ENCODE assay signal across 2 cellular contexts in the genomic region with DNA sequence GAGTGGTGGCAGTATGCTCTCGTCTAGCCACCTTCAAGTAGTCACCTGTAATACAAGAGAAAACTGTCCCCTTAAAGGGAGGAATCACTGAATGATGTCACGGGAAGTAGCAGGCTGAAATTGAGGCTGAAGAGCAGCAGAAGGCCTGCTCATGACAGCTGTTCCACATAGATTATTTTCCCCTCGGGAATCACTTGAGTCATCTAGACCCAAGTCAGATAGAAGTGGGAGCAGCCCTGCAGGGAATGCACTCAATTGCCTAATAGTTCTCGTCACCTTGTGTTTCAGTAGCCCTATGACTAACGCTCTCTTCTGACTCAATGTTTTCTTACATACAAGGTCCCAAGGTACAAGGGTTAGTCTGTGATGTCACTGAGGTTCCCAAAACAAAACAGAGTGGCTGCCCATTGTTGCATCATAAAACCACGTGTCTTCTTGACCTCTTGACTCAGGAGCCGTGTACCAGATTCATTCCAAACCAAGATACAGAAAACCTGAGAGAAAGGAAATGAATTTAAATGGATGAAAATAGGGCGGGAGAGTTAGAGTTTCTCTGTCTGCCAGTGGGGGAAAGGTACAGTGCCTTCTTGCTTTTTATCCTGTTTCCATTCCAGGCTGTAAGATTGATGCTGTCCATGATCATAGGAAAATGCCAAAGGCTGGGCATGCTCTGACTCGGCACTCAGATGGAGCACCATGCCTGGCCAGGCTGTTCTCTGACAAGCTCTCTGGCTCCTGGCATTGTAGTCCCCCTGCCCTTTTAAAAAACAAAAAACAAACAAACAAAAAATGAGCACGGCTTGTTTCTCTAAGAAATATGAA.
TF ChIP-seq lines count a peak whose summit lies in the region.

No MANE protein-coding gene starts in this region.

TF ChIP-seq in GM12878, 131 proteins besides CTCF, POLR2A, EP300 and RAD21 (continues in another document):
- TF ChIP-seq IRF4 (IDR thresholded peaks at IDR 0.05; ENCODE audit: low read depth, low read length) (no peak), SREBF2 (IDR thresholded peaks at IDR 0.05; ENCODE audit: low read length) (no peak), ATF3 (IDR thresholded peaks at IDR 0.05; ENCODE audit: borderline replicate concordance, extremely low read depth, low read depth, low read length) (no peak), GABPA (IDR thresholded peaks at IDR 0.05; ENCODE audit: low read depth) (no peak), ZBTB4 (CRISPR knock-in tag; IDR thresholded peaks at IDR 0.05) (no peak), TAF1 (IDR thresholded peaks at IDR 0.05; ENCODE audit: borderline replicate concordance, low read depth, low read length) (no peak), FOXM1 (IDR thresholded peaks at IDR 0.05; ENCODE audit: low read depth, low read length) (no peak), RELA (IDR thresholded peaks at IDR 0.05; ENCODE audit: borderline replicate concordance, partially characterized antibody) (no peak), JUND (IDR thresholded peaks at IDR 0.05; ENCODE audit: low read depth, low read length) (no peak), MLLT1 (IDR thresholded peaks at IDR 0.05) (no peak), HSF1 (IDR thresholded peaks at IDR 0.05; ENCODE audit: low read depth, low read length) (no peak)
- TF ChIP-seq, protein P1, sequence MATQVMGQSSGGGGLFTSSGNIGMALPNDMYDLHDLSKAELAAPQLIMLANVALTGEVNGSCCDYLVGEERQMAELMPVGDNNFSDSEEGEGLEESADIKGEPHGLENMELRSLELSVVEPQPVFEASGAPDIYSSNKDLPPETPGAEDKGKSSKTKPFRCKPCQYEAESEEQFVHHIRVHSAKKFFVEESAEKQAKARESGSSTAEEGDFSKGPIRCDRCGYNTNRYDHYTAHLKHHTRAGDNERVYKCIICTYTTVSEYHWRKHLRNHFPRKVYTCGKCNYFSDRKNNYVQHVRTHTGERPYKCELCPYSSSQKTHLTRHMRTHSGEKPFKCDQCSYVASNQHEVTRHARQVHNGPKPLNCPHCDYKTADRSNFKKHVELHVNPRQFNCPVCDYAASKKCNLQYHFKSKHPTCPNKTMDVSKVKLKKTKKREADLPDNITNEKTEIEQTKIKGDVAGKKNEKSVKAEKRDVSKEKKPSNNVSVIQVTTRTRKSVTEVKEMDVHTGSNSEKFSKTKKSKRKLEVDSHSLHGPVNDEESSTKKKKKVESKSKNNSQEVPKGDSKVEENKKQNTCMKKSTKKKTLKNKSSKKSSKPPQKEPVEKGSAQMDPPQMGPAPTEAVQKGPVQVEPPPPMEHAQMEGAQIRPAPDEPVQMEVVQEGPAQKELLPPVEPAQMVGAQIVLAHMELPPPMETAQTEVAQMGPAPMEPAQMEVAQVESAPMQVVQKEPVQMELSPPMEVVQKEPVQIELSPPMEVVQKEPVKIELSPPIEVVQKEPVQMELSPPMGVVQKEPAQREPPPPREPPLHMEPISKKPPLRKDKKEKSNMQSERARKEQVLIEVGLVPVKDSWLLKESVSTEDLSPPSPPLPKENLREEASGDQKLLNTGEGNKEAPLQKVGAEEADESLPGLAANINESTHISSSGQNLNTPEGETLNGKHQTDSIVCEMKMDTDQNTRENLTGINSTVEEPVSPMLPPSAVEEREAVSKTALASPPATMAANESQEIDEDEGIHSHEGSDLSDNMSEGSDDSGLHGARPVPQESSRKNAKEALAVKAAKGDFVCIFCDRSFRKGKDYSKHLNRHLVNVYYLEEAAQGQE (IDR thresholded peaks at IDR 0.05; ENCODE audit: low read depth, low read length), result no peak

TF ChIP-seq in HepG2, 621 proteins besides CTCF, POLR2A, EP300 and RAD21 (continues in another document):
- TF ChIP-seq ZNF441 (CRISPR knock-in tag; IDR thresholded peaks at IDR 0.05; ENCODE audit: borderline replicate concordance) (no peak), RELA (CRISPR knock-in tag; IDR thresholded peaks at IDR 0.05) (0 out of 2 replicates have a peak, but pooled peaks have one; percentile 53), RXRB (CRISPR knock-in tag; IDR thresholded peaks at IDR 0.05; ENCODE audit: borderline replicate concordance) (peak; percentile 58), SRSF1 (optimal IDR thresholded peaks at IDR 0.05; ENCODE audit: low read depth, low read length) (no peak), ZBTB39 (CRISPR knock-in tag; IDR thresholded peaks at IDR 0.05) (no peak), CCDC6 (CRISPR knock-in tag; IDR thresholded peaks at IDR 0.05) (0 out of 2 replicates have a peak, but pooled peaks have one; percentile 16), SMAD3 (CRISPR knock-in tag; IDR thresholded peaks at IDR 0.05) (peak; percentile 70), ZNF564 (CRISPR knock-in tag; IDR thresholded peaks at IDR 0.05) (no peak), RARA (CRISPR knock-in tag; IDR thresholded peaks at IDR 0.05) (peak; percentile 91), AGO2 (optimal IDR thresholded peaks at IDR 0.05; ENCODE audit: low read depth, low read length) (no peak), GATAD2A (CRISPR knock-in tag; IDR thresholded peaks at IDR 0.05) (peak; percentile 91), ERF (CRISPR knock-in tag; IDR thresholded peaks at IDR 0.05) (no peak), EHMT2 (IDR thresholded peaks at IDR 0.05; ENCODE audit: borderline replicate concordance, low read depth, low read length) (no peak), CREM (IDR thresholded peaks at IDR 0.05) (peak; percentile 78), CREM (CRISPR knock-in tag; IDR thresholded peaks at IDR 0.05) (no peak), ZNF451 (CRISPR knock-in tag; IDR thresholded peaks at IDR 0.05) (no peak), YEATS4 (CRISPR knock-in tag; IDR thresholded peaks at IDR 0.05; ENCODE audit: borderline replicate concordance) (no peak), ZNF775 (CRISPR knock-in tag; IDR thresholded peaks at IDR 0.05; ENCODE audit: borderline replicate concordance) (no peak), SAP130 (CRISPR knock-in tag; IDR thresholded peaks at IDR 0.05; ENCODE audit: low read depth) (peak; percentile 78), ZNF3 (CRISPR knock-in tag; IDR thresholded peaks at IDR 0.05) (no peak), HOMEZ (CRISPR knock-in tag; IDR thresholded peaks at IDR 0.05; ENCODE audit: low read depth) (peak; percentile 89; the same call in 1 of the 2 replicates), ZNF589 (CRISPR knock-in tag; conservative IDR thresholded peaks at IDR 0.05) (no peak), POGZ (CRISPR knock-in tag; IDR thresholded peaks at IDR 0.05) (0 out of 2 replicates have a peak, but pooled peaks have one; percentile 53), CEBPB (IDR thresholded peaks at IDR 0.05; ENCODE audit: borderline replicate concordance, low read depth, low read length) (peak; percentile 95), JUNB (CRISPR knock-in tag; IDR thresholded peaks at IDR 0.05; ENCODE audit: borderline replicate concordance) (peak; percentile 49; the same call in 1 of the 2 replicates), HOXA3 (CRISPR knock-in tag; IDR thresholded peaks at IDR 0.05) (peak; percentile 72), YY1 (IDR thresholded peaks at IDR 0.05; ENCODE audit: insufficient read depth, insufficient replicate concordance, low read depth, low read length) (no peak), ZSCAN31 (CRISPR knock-in tag; IDR thresholded peaks at IDR 0.05; ENCODE audit: low read depth) (no peak), SMARCC2 (IDR thresholded peaks at IDR 0.05) (peak; percentile 51; the same call in 1 of the 2 replicates), FOXP1 (IDR thresholded peaks at IDR 0.05) (no peak), FOXP1 (CRISPR knock-in tag; IDR thresholded peaks at IDR 0.05) (peak; percentile 44; the same call in 1 of the 2 replicates), SOX6 (IDR thresholded peaks at IDR 0.05) (no peak), SOX6 (CRISPR knock-in tag; IDR thresholded peaks at IDR 0.05) (peak; percentile 84), RXRA (CRISPR knock-in tag; IDR thresholded peaks at IDR 0.05) (no peak), ZNF605 (CRISPR knock-in tag; IDR thresholded peaks at IDR 0.05) (no peak), NR3C1 (CRISPR knock-in tag; IDR thresholded peaks at IDR 0.05) (no peak), KAT7 (CRISPR knock-in tag; IDR thresholded peaks at IDR 0.05; ENCODE audit: borderline replicate concordance) (no peak), ATF3 (CRISPR knock-in tag; IDR thresholded peaks at IDR 0.05) (peak; percentile 81; the same call in 1 of the 2 replicates), ZBTB3 (CRISPR knock-in tag; IDR thresholded peaks at IDR 0.05; ENCODE audit: borderline replicate concordance, low read depth) (no peak), NRL (CRISPR knock-in tag; IDR thresholded peaks at IDR 0.05; ENCODE audit: borderline replicate concordance) (no peak), ZBTB33 (CRISPR knock-in tag; IDR thresholded peaks at IDR 0.05) (peak; percentile 78), RCOR2 (CRISPR knock-in tag; IDR thresholded peaks at IDR 0.05) (0 out of 2 replicates have a peak, but pooled peaks have one; percentile 28), KLF11 (CRISPR knock-in tag; IDR thresholded peaks at IDR 0.05) (no peak), IKZF4 (CRISPR knock-in tag; IDR thresholded peaks at IDR 0.05; ENCODE audit: borderline replicate concordance, low read depth, not compliant biosample characterization) (no peak), KMT2A (CRISPR knock-in tag; IDR thresholded peaks at IDR 0.05) (no peak)
- TF ChIP-seq, protein P2, sequence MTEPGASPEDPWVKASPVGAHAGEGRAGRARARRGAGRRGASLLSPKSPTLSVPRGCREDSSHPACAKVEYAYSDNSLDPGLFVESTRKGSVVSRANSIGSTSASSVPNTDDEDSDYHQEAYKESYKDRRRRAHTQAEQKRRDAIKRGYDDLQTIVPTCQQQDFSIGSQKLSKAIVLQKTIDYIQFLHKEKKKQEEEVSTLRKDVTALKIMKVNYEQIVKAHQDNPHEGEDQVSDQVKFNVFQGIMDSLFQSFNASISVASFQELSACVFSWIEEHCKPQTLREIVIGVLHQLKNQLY (CRISPR knock-in tag; IDR thresholded peaks at IDR 0.05), result 0 out of 2 replicates have a peak, but pooled peaks have one; percentile 25
- TF ChIP-seq, protein P3, sequence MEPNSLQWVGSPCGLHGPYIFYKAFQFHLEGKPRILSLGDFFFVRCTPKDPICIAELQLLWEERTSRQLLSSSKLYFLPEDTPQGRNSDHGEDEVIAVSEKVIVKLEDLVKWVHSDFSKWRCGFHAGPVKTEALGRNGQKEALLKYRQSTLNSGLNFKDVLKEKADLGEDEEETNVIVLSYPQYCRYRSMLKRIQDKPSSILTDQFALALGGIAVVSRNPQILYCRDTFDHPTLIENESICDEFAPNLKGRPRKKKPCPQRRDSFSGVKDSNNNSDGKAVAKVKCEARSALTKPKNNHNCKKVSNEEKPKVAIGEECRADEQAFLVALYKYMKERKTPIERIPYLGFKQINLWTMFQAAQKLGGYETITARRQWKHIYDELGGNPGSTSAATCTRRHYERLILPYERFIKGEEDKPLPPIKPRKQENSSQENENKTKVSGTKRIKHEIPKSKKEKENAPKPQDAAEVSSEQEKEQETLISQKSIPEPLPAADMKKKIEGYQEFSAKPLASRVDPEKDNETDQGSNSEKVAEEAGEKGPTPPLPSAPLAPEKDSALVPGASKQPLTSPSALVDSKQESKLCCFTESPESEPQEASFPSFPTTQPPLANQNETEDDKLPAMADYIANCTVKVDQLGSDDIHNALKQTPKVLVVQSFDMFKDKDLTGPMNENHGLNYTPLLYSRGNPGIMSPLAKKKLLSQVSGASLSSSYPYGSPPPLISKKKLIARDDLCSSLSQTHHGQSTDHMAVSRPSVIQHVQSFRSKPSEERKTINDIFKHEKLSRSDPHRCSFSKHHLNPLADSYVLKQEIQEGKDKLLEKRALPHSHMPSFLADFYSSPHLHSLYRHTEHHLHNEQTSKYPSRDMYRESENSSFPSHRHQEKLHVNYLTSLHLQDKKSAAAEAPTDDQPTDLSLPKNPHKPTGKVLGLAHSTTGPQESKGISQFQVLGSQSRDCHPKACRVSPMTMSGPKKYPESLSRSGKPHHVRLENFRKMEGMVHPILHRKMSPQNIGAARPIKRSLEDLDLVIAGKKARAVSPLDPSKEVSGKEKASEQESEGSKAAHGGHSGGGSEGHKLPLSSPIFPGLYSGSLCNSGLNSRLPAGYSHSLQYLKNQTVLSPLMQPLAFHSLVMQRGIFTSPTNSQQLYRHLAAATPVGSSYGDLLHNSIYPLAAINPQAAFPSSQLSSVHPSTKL (CRISPR knock-in tag; IDR thresholded peaks at IDR 0.05), result peak; percentile 89
